ENCODE assay signal across 9 cellular contexts in the genomic region with DNA sequence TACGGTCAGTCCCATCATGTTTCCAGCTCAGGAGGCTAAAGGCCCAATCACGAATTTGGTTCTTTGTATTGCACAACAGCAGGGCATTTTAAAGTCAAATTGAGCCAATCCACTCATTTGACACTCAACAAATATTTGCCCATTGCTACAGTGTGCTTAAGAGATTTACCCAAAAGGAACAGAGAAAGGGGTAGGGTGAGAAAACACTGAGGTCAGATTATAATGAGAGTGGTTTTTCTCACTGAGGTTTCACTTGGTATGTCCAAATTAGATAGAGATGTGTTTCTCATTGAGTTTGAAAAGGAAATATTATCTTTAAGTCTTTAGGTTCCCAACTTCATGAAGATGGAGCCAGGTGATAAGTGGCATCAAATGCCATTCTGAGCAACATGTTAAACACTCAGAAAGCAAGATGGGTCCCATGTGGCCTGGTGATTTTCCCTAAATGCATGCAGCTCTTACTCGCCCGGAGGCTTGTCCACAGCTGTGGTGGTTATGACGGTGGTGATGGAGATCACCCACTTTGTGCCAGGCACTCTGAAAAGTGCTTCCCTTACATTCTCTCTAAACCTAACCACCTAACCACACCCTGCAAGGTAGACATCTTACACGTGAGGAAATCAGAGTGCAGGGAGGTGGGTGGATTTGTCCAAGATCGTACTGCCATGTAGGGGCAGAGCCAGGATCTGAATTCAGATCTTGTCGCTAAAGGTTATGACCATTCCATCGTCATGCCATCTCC. TPM values are rescaled to one million over a fixed set of nuclear protein-coding genes. Genes with fewer than 3 reads are reported as not detected.
DNase-seq lines count a peak whose midpoint lies in the region; ATAC-seq and TF ChIP-seq lines count a peak whose summit lies in the region.
"Had no signal": no experiment of that assay in that cellular context is flagged by ENCODE, and none has a peak within 500 bp of the region (broad histone marks: within the 10 kb centered on the region; RNA-seq: fewer than 3 reads in every experiment).

No MANE protein-coding gene starts in this region.

- H3K27ac ChIP-seq in MM.1S (ENCODE audit: low read length): peak overlapping the region; percentile 80; the same call in 1 of the 2 replicates

- H3K4me2 ChIP-seq in MM.1S (ENCODE audit: low read depth, low read length): peak overlapping the region; percentile 63; the same call in 1 of the 2 replicates

- H3K9me2 ChIP-seq in MM.1S (replicated peaks; ENCODE audit: insufficient read depth, low read length): no peaks in the 10 kb centered on the region

- no peaks in the 10 kb centered on the region for H3K9me3 Mint-ChIP-seq in immature natural killer cell
- no peaks in the 10 kb centered on the region for H3K9me3 Mint-ChIP-seq in mesothelial cell of epicardium

- H3K27ac Mint-ChIP-seq in immature natural killer cell (peak overlapping the region in 3 of 6 donors; percentile 6 to 47 (median 24)), mesothelial cell of epicardium (no peak overlapping the region)

- H3K36me3 Mint-ChIP-seq in immature natural killer cell (no peaks in the 10 kb centered on the region), mesothelial cell of epicardium (no peaks in the 10 kb centered on the region)
- H3K36me3 Mint-ChIP-seq: brain had no signal

- ATAC-seq in GM19438 (IDR thresholded peaks at IDR 0.05; ENCODE audit: low read depth, unreplicated experiment) (peak; percentile 36), HG03039 (IDR thresholded peaks at IDR 0.05; ENCODE audit: unreplicated experiment) (no peak)

- peaks cover 29% of the 10 kb centered on the region for H3F3A ChIP-seq in MM.1S (ENCODE audit: insufficient read depth, low read length)

- no peaks in the 10 kb centered on the region for H3K79me2 ChIP-seq in MM.1S (ENCODE audit: low read length)

- no peak overlapping the region for H3K9ac ChIP-seq in MM.1S (ENCODE audit: low read length)

- H3K27me3 Mint-ChIP-seq in immature natural killer cell (ENCODE audit: low read depth in 3 of 3): peaks cover 0 to 9% (median 0%) of the 10 kb centered on the region in 3 donors
- H3K27me3 Mint-ChIP-seq in mesothelial cell of epicardium (ENCODE audit: low read depth): peaks cover 13% of the 10 kb centered on the region

- no peak overlapping the region for H3K4me3 ChIP-seq in MM.1S (ENCODE audit: low read length)

- H3K4me3 Mint-ChIP-seq in immature natural killer cell (peak overlapping the region in 1 of 5 donors; percentile 11), mesothelial cell of epicardium (no peak overlapping the region)

- peaks cover 32% of the 10 kb centered on the region for H3K4me1 ChIP-seq in MM.1S (ENCODE audit: low read length)

- no peak overlapping the region for H2AFZ ChIP-seq in MM.1S (ENCODE audit: low read length)

- H3K4me1 Mint-ChIP-seq in immature natural killer cell: peaks cover 17 to 23% of the 10 kb centered on the region in 2 donors
- peaks cover 4% of the 10 kb centered on the region for H3K4me1 Mint-ChIP-seq in mesothelial cell of epicardium

- no peak for TF ChIP-seq CTCF in MM.1S (IDR thresholded peaks at IDR 0.05; ENCODE audit: low read length)
- TF ChIP-seq CTCF in mesothelial cell of epicardium (IDR thresholded peaks at IDR 0.05; ENCODE audit: unreplicated experiment): no peak

- no peaks in the 10 kb centered on the region for H3K36me3 ChIP-seq in MM.1S (replicated peaks; ENCODE audit: insufficient read depth, low read length)

- H3K9me3 ChIP-seq in MM.1S (replicated peaks; ENCODE audit: insufficient read depth, low read length): no peaks in the 10 kb centered on the region

- no peaks in the 10 kb centered on the region for H4K20me1 ChIP-seq in MM.1S (ENCODE audit: insufficient read depth, low read length)

- peak; percentile 54 for DNase-seq in DMS79 (lab: John Stamatoyannopoulos, UW)
- DNase-seq in MM.1S: no peak
- DNase-seq in immature natural killer cell: peak in 2 of 3 donors; percentile 19 to 20
- DNase-seq in mesothelial cell of epicardium (ENCODE audit: low spot score in 2 of 2, unreplicated experiment in 2 of 2): no peak
- DNase-seq in retina: no peak
- no peak for DNase-seq in NOMO-1 (lab: John Stamatoyannopoulos, UW; ENCODE audit: unreplicated experiment in 2 of 2)

- no peaks in the 10 kb centered on the region for H3K27me3 ChIP-seq in MM.1S (replicated peaks; ENCODE audit: insufficient read depth, low read length)

RNA-seq across cellular contexts. Expression of a gene that starts 31.2 kb away (rescaled TPM):
- polyA plus RNA-seq in immature natural killer cell: 10 to 100 TPM; 24.7 to 39.1 (median 32.9) TPM
- total RNA-seq in mesothelial cell of epicardium: 65.7 to 72.7 TPM (median 71.7 TPM) in 3 replicates

Comparison
In these comparisons a context has a peak if more than half of its experiments do, and no peak if none do; other contexts are left out.
1. DNase-seq: peak in DMS79 (single experiment) and immature natural killer cell (2 of 3); none in MM.1S (single experiment), mesothelial cell of epicardium (0 of 2), retina (single experiment) and NOMO-1 (0 of 2).